In the genomic region with DNA sequence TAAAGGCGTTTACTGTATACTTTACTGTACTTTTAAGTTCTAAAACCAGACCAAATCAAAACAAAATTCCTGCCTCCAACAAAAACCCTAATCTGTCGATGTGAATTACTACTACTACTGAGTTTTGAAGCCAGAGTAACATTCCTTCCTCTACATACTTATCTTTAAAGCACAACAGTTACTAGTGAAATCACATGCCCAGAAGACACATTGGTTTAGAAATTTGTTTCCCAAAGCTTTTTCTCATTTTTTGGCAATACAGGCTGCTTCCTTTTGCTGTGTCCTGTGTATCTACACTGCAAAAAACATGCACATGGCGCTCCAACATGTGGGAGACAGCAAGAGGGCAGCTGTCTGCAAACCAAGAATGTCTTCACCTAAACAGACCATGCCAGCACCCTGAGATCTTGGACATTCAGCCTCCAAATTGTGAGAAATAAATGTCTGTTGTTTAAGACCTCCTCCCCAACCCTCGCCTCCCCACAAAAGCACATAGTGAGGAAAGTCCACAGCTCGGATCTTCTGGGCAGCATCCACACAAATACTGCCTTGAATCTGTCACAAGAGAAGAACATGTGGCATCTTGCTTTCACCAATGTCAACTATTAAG, we compare ENCODE assay signal across 14 cellular contexts.
"Had no signal": no experiment of that assay in that cellular context is flagged by ENCODE, and none has a peak within 500 bp of the region (broad histone marks: within the 10 kb centered on the region; RNA-seq: fewer than 3 reads in every experiment).

No MANE protein-coding gene starts in this region.

- DNase-seq: activated CD4-positive, alpha-beta T cell treated with anti-CD3 and anti-CD28 coated beads, Interleukin-2, amount 50 U/mL, for 4 hours; activated CD4-positive, CD25-positive, alpha-beta regulatory T cell treated with anti-CD3 and anti-CD28 coated beads, Interleukin-2, amount 50 U/mL, for 72 hours; activated naive CD8-positive, alpha-beta T cell treated with anti-CD3 and anti-CD28 coated beads, Interleukin-2, amount 10 ng/mL, durations not matched to agents 7 days and 5 days; activated T-cell treated with anti-CD3 and anti-CD28 coated beads for 4 hours; aorta; colonic mucosa; mucosa of descending colon; naive B cell; spleen; stimulated activated naive CD4-positive, alpha-beta T cell; thyroid gland had no signal

- H3K9ac ChIP-seq: parathyroid adenoma had no signal

- H3K27me3 ChIP-seq: colonic mucosa, neutrophil, spleen, thyroid gland had no signal

- H3K4me1 ChIP-seq: colonic mucosa, parathyroid adenoma, spleen, thyroid gland had no signal

- H3K27ac ChIP-seq: colonic mucosa, neutrophil, parathyroid adenoma, spleen, thyroid gland, VCaP had no signal

- H3K4me3 ChIP-seq: colonic mucosa, mucosa of descending colon, spleen, thyroid gland had no signal

- H2AFZ ChIP-seq: parathyroid adenoma had no signal

- H3K9me3 ChIP-seq: colonic mucosa, mucosa of descending colon, neutrophil, spleen, thyroid gland had no signal
